1 cellular context compared by ENCODE assay signal in the genomic region with DNA sequence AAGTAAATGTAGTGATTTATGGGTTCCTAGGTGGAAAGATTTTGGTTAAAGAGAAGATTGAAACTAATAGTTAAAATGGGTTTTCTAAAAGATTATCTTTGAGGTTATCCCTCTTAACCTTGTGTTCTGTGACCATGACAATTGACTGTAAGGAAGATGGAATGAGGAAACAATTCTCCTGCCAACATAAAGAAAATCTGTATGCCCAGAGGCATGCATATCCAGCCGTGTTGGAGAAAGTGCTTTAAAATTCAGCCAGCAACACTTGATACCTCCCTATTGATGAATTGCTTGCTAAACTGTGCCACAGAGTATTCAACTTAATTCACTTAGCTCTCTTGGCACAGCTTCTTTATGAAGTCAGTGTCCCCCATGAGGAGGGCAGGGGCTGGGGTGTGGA.
TF ChIP-seq lines count a peak whose summit lies in the region.

No MANE protein-coding gene starts in this region.

TF ChIP-seq in GM23338, 12 proteins besides CTCF, POLR2A, EP300 and RAD21 (continued from another document):
- TF ChIP-seq ZNF462 (CRISPR knock-in tag; IDR thresholded peaks at IDR 0.05) (no peak), REST (IDR thresholded peaks at IDR 0.05; ENCODE audit: unreplicated experiment) (no peak), POLR2AphosphoS5 (IDR thresholded peaks at IDR 0.05; ENCODE audit: low read depth) (no peak), ETS1 (IDR thresholded peaks at IDR 0.05) (no peak), JUNB (IDR thresholded peaks at IDR 0.05; ENCODE audit: unreplicated experiment) (no peak), NANOG (IDR thresholded peaks at IDR 0.05; ENCODE audit: borderline replicate concordance) (no peak), ZNF331 (CRISPR knock-in tag; IDR thresholded peaks at IDR 0.05; ENCODE audit: low read depth) (no peak), STAT1 (IDR thresholded peaks at IDR 0.05; ENCODE audit: unreplicated experiment) (no peak), EZH2 (IDR thresholded peaks at IDR 0.05; ENCODE audit: low read depth, unreplicated experiment) (no peak), ZNF114 (CRISPR knock-in tag; IDR thresholded peaks at IDR 0.05) (no peak), EZH2phosphoT487 (IDR thresholded peaks at IDR 0.05; ENCODE audit: unreplicated experiment) (no peak)
TF ChIP-seq in GM23338: peak in this region for 0.
